In the genomic region with DNA sequence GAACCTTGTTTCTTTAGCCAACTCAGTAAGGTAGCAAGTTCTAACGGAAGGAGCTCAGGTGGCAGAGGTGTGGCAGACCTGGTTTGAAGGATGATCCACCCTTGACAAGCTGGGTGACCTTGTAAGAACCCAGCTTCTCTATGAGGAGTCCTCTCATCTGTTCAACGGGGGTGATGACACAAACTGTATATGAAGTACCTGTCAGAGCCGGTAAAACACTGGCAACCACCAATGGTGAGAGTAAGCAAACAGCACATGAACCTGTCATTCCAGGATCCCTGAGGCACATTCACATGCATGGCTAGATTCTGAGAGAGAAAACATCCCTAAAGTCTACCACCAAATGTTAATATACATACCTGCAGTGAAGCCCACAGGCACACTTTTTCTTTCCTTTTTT, we compare ENCODE assay signal across 11 cellular contexts. TPM values are rescaled to one million over a fixed set of nuclear protein-coding genes. Genes with fewer than 3 reads are reported as not detected.
DNase-seq lines count a peak whose midpoint lies in the region; TF ChIP-seq lines count a peak whose summit lies in the region.
"Had no signal": no experiment of that assay in that cellular context is flagged by ENCODE, and none has a peak within 500 bp of the region (broad histone marks: within the 10 kb centered on the region; RNA-seq: fewer than 3 reads in every experiment).

No MANE protein-coding gene starts in this region.

- intact Hi-C loops in prostate gland (cut with DNase I), result no loop called here

- H3K4me3 ChIP-seq in SU-DHL-6 (ENCODE audit: insufficient read depth, low read length, poor library complexity, severe bottlenecking) (no peak overlapping the region), prostate gland (no peak overlapping the region)
- H3K4me3 ChIP-seq: body of pancreas, upper lobe of right lung had no signal

- CTCF ChIA-PET in activated CD4-positive, alpha-beta T cell treated with anti-CD3 and anti-CD28 coated beads, Interleukin-2, amount 10 ng/mL, durations not matched to agents 7 days and 5 days (lab: Charles Lee), result no interaction called here

- no peaks in the 10 kb centered on the region for H3K27me3 Mint-ChIP-seq in activated CD4-positive, alpha-beta T cell treated with anti-CD3 and anti-CD28 coated beads, Interleukin-2, amount 10 ng/mL, durations not matched to agents 7 days and 5 days
- H3K27me3 Mint-ChIP-seq in endothelial cell (ENCODE audit: unreplicated experiment), result peaks cover 2% of the 10 kb centered on the region

- no peaks in the 10 kb centered on the region; the same call in 1 of the 2 replicates for H4K20me1 ChIP-seq in SU-DHL-6 (ENCODE audit: low read depth, low read length)

- H3K9me3 ChIP-seq in SU-DHL-6 (ENCODE audit: insufficient read depth, low read length) (no peaks in the 10 kb centered on the region), prostate gland (no peaks in the 10 kb centered on the region)
- H3K9me3 ChIP-seq: body of pancreas, upper lobe of right lung had no signal

- no peaks in the 10 kb centered on the region for H3K4me1 ChIP-seq in prostate gland (replicated peaks)

- WGBS in prostate gland, result 35% methylated on average over 3 of the region's 3 CpGs

- in situ Hi-C loops in KBM-7 (cut with MboI; ENCODE audit: low pct_unique_long_range_greater_than_20kb, low sequenced_read_pairs), result no loop called here

- H2AFZ ChIP-seq in SU-DHL-6 (ENCODE audit: low read depth, low read length, severe bottlenecking), result no peak overlapping the region

- peaks cover 13% of the 10 kb centered on the region for H3K36me3 Mint-ChIP-seq in activated CD4-positive, alpha-beta T cell treated with anti-CD3 and anti-CD28 coated beads, Interleukin-2, amount 10 ng/mL, durations not matched to agents 7 days and 5 days (ENCODE audit: low read depth)
- H3K36me3 Mint-ChIP-seq in endothelial cell (ENCODE audit: low read depth, unreplicated experiment), result peaks cover 4% of the 10 kb centered on the region

- H3K9ac ChIP-seq in SU-DHL-6 (ENCODE audit: low read length), result no peak overlapping the region; the same call in 1 of the 2 replicates

- TF ChIP-seq CTCF in SU-DHL-6 (IDR thresholded peaks at IDR 0.05; ENCODE audit: insufficient read depth, low read length, poor library complexity, severe bottlenecking) (no peak), endothelial cell (IDR thresholded peaks at IDR 0.05; ENCODE audit: unreplicated experiment) (no peak), prostate gland (IDR thresholded peaks at IDR 0.05) (no peak)

- H3K27me3 ChIP-seq in SU-DHL-6 (ENCODE audit: low read length), result no peaks in the 10 kb centered on the region
- no peaks in the 10 kb centered on the region for H3K27me3 ChIP-seq in prostate gland (replicated peaks; ENCODE audit: insufficient read depth)
- H3K27me3 ChIP-seq: body of pancreas, upper lobe of right lung had no signal

- H3K36me3 ChIP-seq in SU-DHL-6 (ENCODE audit: low read length) (no peaks in the 10 kb centered on the region), prostate gland (no peaks in the 10 kb centered on the region)
- H3K36me3 ChIP-seq: upper lobe of right lung had no signal

- H3K79me2 ChIP-seq in SU-DHL-6 (ENCODE audit: insufficient read depth, low read length), result peaks cover 69% of the 10 kb centered on the region

- no peak for TF ChIP-seq POLR2A in prostate gland (IDR thresholded peaks at IDR 0.05)

- no peaks in the 10 kb centered on the region for H3K9me2 ChIP-seq in SU-DHL-6 (replicated peaks; ENCODE audit: insufficient read depth, low read length)

- no peak for DNase-seq in activated CD4-positive, alpha-beta T cell treated with anti-CD3 and anti-CD28 coated beads, Interleukin-2, amount 10 ng/mL, durations not matched to agents 7 days and 5 days
- DNase-seq in activated CD4-positive, alpha-beta T cell treated with anti-CD3 and anti-CD28 coated beads, Interleukin-2, amount 50 U/mL, for 48 hours, result no peak
- DNase-seq in endothelial cell (ENCODE audit: low spot score), result no peak
- DNase-seq in prostate gland (ENCODE audit: low spot score), result peak; percentile 41
- no peak for DNase-seq in KBM-7
- no peak for DNase-seq in NCI-H1417 treated with DMSO at 0.1 percent for 48 hours (lab: John Stamatoyannopoulos, UW)
- DNase-seq in pons (ENCODE audit: low spot score), result no peak
- DNase-seq: body of pancreas, midbrain, upper lobe of right lung had no signal

- POLR2A ChIA-PET in activated CD4-positive, alpha-beta T cell treated with anti-CD3 and anti-CD28 coated beads, Interleukin-2, amount 10 ng/mL, durations not matched to agents 7 days and 5 days (lab: Charles Lee), result no interaction called here

- H3K4me3 Mint-ChIP-seq in activated CD4-positive, alpha-beta T cell treated with anti-CD3 and anti-CD28 coated beads, Interleukin-2, amount 10 ng/mL, durations not matched to agents 7 days and 5 days, result peak overlapping the region; percentile 43
- H3K4me3 Mint-ChIP-seq in endothelial cell (ENCODE audit: unreplicated experiment), result peak overlapping the region; percentile 86

- H3F3A ChIP-seq in SU-DHL-6 (ENCODE audit: insufficient read depth), result no peaks in the 10 kb centered on the region

- H3K4me2 ChIP-seq in SU-DHL-6 (ENCODE audit: low read depth, low read length, poor library complexity, severe bottlenecking), result peak overlapping the region; percentile 6

- peaks cover 31% of the 10 kb centered on the region for H3K4me1 Mint-ChIP-seq in activated CD4-positive, alpha-beta T cell treated with anti-CD3 and anti-CD28 coated beads, Interleukin-2, amount 10 ng/mL, durations not matched to agents 7 days and 5 days
- H3K4me1 Mint-ChIP-seq in endothelial cell (ENCODE audit: unreplicated experiment), result peaks cover 22% of the 10 kb centered on the region

- H3K27ac Mint-ChIP-seq in activated CD4-positive, alpha-beta T cell treated with anti-CD3 and anti-CD28 coated beads, Interleukin-2, amount 10 ng/mL, durations not matched to agents 7 days and 5 days, result no peak overlapping the region
- peak overlapping the region; percentile 45 for H3K27ac Mint-ChIP-seq in endothelial cell (ENCODE audit: unreplicated experiment)

- H3K27ac ChIP-seq in SU-DHL-6 (ENCODE audit: low read depth, low read length), result no peak overlapping the region
- H3K27ac ChIP-seq in prostate gland, result no peak overlapping the region
- H3K27ac ChIP-seq: upper lobe of right lung had no signal

- no peaks in the 10 kb centered on the region for H3K9me3 Mint-ChIP-seq in activated CD4-positive, alpha-beta T cell treated with anti-CD3 and anti-CD28 coated beads, Interleukin-2, amount 10 ng/mL, durations not matched to agents 7 days and 5 days
- no peaks in the 10 kb centered on the region for H3K9me3 Mint-ChIP-seq in endothelial cell (ENCODE audit: unreplicated experiment)

RNA-seq across cellular contexts. Expression of a gene that starts 2.4 kb away (rescaled TPM):
- total RNA-seq in activated CD4-positive, alpha-beta T cell treated with anti-CD3 and anti-CD28 coated beads, Interleukin-2, amount 10 ng/mL, durations not matched to agents 7 days and 5 days, result 10 to 100 TPM; 68.1 to 71.4 TPM
- 88.6 TPM for total RNA-seq in endothelial cell (ENCODE audit: unreplicated experiment)
- 100 to 1,000 TPM in 1 of 2 donors, 10 to 100 TPM in 1; 71.5 to 230 TPM for total RNA-seq in prostate gland

RNA-seq across cellular contexts. Expression of a gene that starts 40.1 kb away (rescaled TPM):
- 10 to 100 TPM; 42.2 to 50.1 TPM for total RNA-seq in activated CD4-positive, alpha-beta T cell treated with anti-CD3 and anti-CD28 coated beads, Interleukin-2, amount 10 ng/mL, durations not matched to agents 7 days and 5 days
- total RNA-seq in endothelial cell (ENCODE audit: unreplicated experiment), result 49.5 TPM
- 10 to 100 TPM; 34.7 to 45.8 TPM for total RNA-seq in prostate gland
